8 cellular contexts compared by ENCODE assay signal in genomic region chr11:46347637-46348311, GRCh38. TPM values are rescaled to one million over a fixed set of nuclear protein-coding genes. Genes with fewer than 3 reads are reported as not detected.
DNase-seq lines count a peak whose midpoint lies in the region; FAIRE-seq and TF ChIP-seq lines count a peak whose summit lies in the region.

No MANE protein-coding gene starts in this region.

- H3K27ac Mint-ChIP-seq in astrocyte (ENCODE audit: unreplicated experiment): peak overlapping the region; percentile 50

- H3K4me3 Mint-ChIP-seq in astrocyte (ENCODE audit: unreplicated experiment): peak overlapping the region; percentile 88

- H3K9me3 ChIP-seq in astrocyte (ENCODE audit: insufficient read depth, low read depth, low read length): no peaks in the 10 kb centered on the region

- H3K4me1 ChIP-seq in astrocyte (ENCODE audit: insufficient read depth, low read length): peaks cover 19% of the 10 kb centered on the region

- H3K79me2 ChIP-seq in astrocyte (ENCODE audit: insufficient read depth, low read length): peaks cover 51% of the 10 kb centered on the region

- DNase-seq in Jurkat, Clone E6-1 (ENCODE audit: low read depth, low spot score): no peak
- DNase-seq in astrocyte (ENCODE audit: low read depth) (no peak), substantia nigra (lab: John Stamatoyannopoulos, UW) (peak in 3 of 49 donors; percentile 28 to 63 (median 52)), epidermal melanocyte (ENCODE audit: insufficient read length, low spot score) (no peak), NCI-H2196 treated with DMSO at 0.1 percent for 48 hours (lab: John Stamatoyannopoulos, UW; ENCODE audit: unreplicated experiment) (no peak), cerebellum (ENCODE audit: low spot score) (no peak)

- FAIRE-seq in astrocyte (lab: Jason Lieb, UNC): no peak

- peaks cover 27% of the 10 kb centered on the region for H3K4me1 Mint-ChIP-seq in astrocyte (ENCODE audit: low read depth, unreplicated experiment)

- no peaks in the 10 kb centered on the region for H3K36me3 Mint-ChIP-seq in astrocyte (ENCODE audit: low read depth, unreplicated experiment)

- H3K36me3 ChIP-seq in astrocyte (ENCODE audit: insufficient read depth, low read length): no peaks in the 10 kb centered on the region

- H4K20me1 ChIP-seq in astrocyte (ENCODE audit: insufficient read depth, low read length): peaks cover 47% of the 10 kb centered on the region

- no peaks in the 10 kb centered on the region for H3K27me3 Mint-ChIP-seq in astrocyte (ENCODE audit: low read depth, unreplicated experiment)

- peak overlapping the region; percentile 93 for H3K4me3 ChIP-seq in GM12875 (ENCODE audit: low read depth, low read length)
- peak overlapping the region; percentile 89 for H3K4me3 ChIP-seq in Jurkat, Clone E6-1 (ENCODE audit: low read length)
- peak overlapping the region; percentile 86 for H3K4me3 ChIP-seq in astrocyte (ENCODE audit: insufficient read depth, low read depth, low read length)

- peak overlapping the region; percentile 56 for H2AFZ ChIP-seq in astrocyte (ENCODE audit: low read depth, low read length)

- H3K27ac ChIP-seq in astrocyte (ENCODE audit: low read depth, low read length): peak overlapping the region; percentile 50
- H3K27ac ChIP-seq in layer of hippocampus (ENCODE audit: low read depth, low read length): peak overlapping the region; percentile 52
- H3K27ac ChIP-seq in substantia nigra (ENCODE audit: low read depth, low read length, poor library complexity, severe bottlenecking): peak overlapping the region; percentile 58

- TF ChIP-seq CTCF in GM12875 (IDR thresholded peaks at IDR 0.05; ENCODE audit: borderline replicate concordance, insufficient read depth, low read depth, low read length): no peak
- TF ChIP-seq CTCF in astrocyte (IDR thresholded peaks at IDR 0.05; ENCODE audit: insufficient read depth, low read depth, low read length): no peak

- H3K27me3 ChIP-seq in astrocyte (ENCODE audit: insufficient read depth, low read length) (no peaks in the 10 kb centered on the region), layer of hippocampus (ENCODE audit: control insufficient read depth, insufficient read depth, low read length) (no peaks in the 10 kb centered on the region)

- peak overlapping the region; percentile 98 for H3K4me2 ChIP-seq in astrocyte (ENCODE audit: low read length)

- no peaks in the 10 kb centered on the region for H3K9me3 Mint-ChIP-seq in astrocyte (ENCODE audit: unreplicated experiment)

- peak overlapping the region; percentile 85 for H3K9ac ChIP-seq in astrocyte (ENCODE audit: low read length)

RNA-seq across cellular contexts. Expression of gene DGKZ, which starts 0.5 kb away (rescaled TPM):
- polyA plus RNA-seq in Jurkat, Clone E6-1 (2012; ENCODE audit: insufficient read depth, insufficient read length): 134 TPM
- total RNA-seq in astrocyte (53.8 and 59.3 TPM in 2 replicates), cerebellum (48.1 TPM)

RNA-seq across cellular contexts. Expression of gene MDK, which starts 33.7 kb away (rescaled TPM):
- polyA plus RNA-seq in Jurkat, Clone E6-1 (2012; ENCODE audit: insufficient read depth, insufficient read length): 23.2 TPM
- total RNA-seq in astrocyte (277 and 325 TPM in 2 replicates), cerebellum (46.8 TPM)

RNA-seq across cellular contexts. Expression of gene CHRM4, which starts 43.8 kb away (rescaled TPM):
- polyA plus RNA-seq in Jurkat, Clone E6-1 (2012; ENCODE audit: insufficient read depth, insufficient read length): not detected
- total RNA-seq in astrocyte: 0.27 and 0.43 TPM in 2 replicates
- total RNA-seq in cerebellum: 2.6 TPM
